In genomic region chr20:59940129-59940955, GRCh38 we compare ENCODE assay signal across 8 cellular contexts. TPM values are rescaled to one million over a fixed set of nuclear protein-coding genes. Genes with fewer than 3 reads are reported as not detected.
DNase-seq lines count a peak whose midpoint lies in the region; ATAC-seq and TF ChIP-seq lines count a peak whose summit lies in the region.

TSS of gene FAM217B (plus strand) at chr20:59940389. CDS start at chr20:59943944, 3,555 bp downstream.
TSS of gene PPP1R3D (minus strand) at chr20:59940305. CDS start at chr20:59939931, 374 bp downstream.

- 0 out of 2 replicates have a peak, but pooled peaks cover 3% of the 10 kb centered on the region for H3F3A ChIP-seq in DOHH2 (ENCODE audit: control insufficient read depth, insufficient read depth)

- intact Hi-C loops in natural killer cell (cut with micrococcal nuclease) = loop anchor here (5.0 to 10.0 kb wide), 2 partner anchors 117 to 1954 kb away; no protein-coding TSS in a partner anchor

- peaks cover 32% of the 10 kb centered on the region for H3K36me3 ChIP-seq in DOHH2 (ENCODE audit: control insufficient read depth, low read length)
- H3K36me3 ChIP-seq in KOPT-K1 (ENCODE audit: insufficient read depth, low read length) = peaks cover 49% of the 10 kb centered on the region
- H3K36me3 ChIP-seq in fibroblast of lung (ENCODE audit: control insufficient read depth, insufficient read depth, low read length) = peaks cover 2% of the 10 kb centered on the region

- no peaks in the 10 kb centered on the region for H3K27me3 Mint-ChIP-seq in activated T-helper 17 cell treated with anti-CD3 and anti-CD28 coated beads, Interleukin-2, amount 50 U/mL, for 72 hours
- no peaks in the 10 kb centered on the region for H3K27me3 Mint-ChIP-seq in natural killer cell (ENCODE audit: low read depth in 2 of 2)

- no peaks in the 10 kb centered on the region for H3K9me3 Mint-ChIP-seq in activated T-helper 17 cell treated with anti-CD3 and anti-CD28 coated beads, Interleukin-2, amount 50 U/mL, for 72 hours
- no peaks in the 10 kb centered on the region for H3K9me3 Mint-ChIP-seq in natural killer cell

- H3K27ac Mint-ChIP-seq in activated T-helper 17 cell treated with anti-CD3 and anti-CD28 coated beads, Interleukin-2, amount 50 U/mL, for 72 hours = peak within 1 kb of the TSS; percentile 97
- H3K27ac Mint-ChIP-seq in natural killer cell = peak within 1 kb of the TSS; percentile 89 to 93

- peak within 1 kb of the TSS; percentile 99 for H3K4me3 ChIP-seq in DOHH2 (ENCODE audit: low read length)
- peak within 1 kb of the TSS; percentile 65 to 82 (median 70) for H3K4me3 ChIP-seq in fibroblast of lung (replicated peaks in 1 of 4; ENCODE audit: control extremely low read depth in 1 of 4, insufficient read depth in 1 of 4, low read depth in 3 of 4, low read length in 4 of 4)

- ATAC-seq in GM21825 (IDR thresholded peaks at IDR 0.05; ENCODE audit: unreplicated experiment) (peak; percentile 90), natural killer cell (peak; percentile 96 to 97 (median 97))
- peak; percentile 95 for ATAC-seq in activated T-helper 17 cell treated with anti-CD3 and anti-CD28 coated beads, Interleukin-2, amount 50 U/mL, for 72 hours (replicated peaks)

- H3K9ac ChIP-seq in fibroblast of lung (ENCODE audit: insufficient read depth, low read length) = peak within 1 kb of the TSS; percentile 75

- H4K20me1 ChIP-seq in DOHH2 (ENCODE audit: control insufficient read depth, insufficient read depth, low read depth, low read length) (no peaks in the 10 kb centered on the region), fibroblast of lung (ENCODE audit: control insufficient read depth, extremely low read depth, insufficient read depth, low read length) (no peaks in the 10 kb centered on the region)

- H3K4me1 ChIP-seq in DOHH2 (ENCODE audit: control insufficient read depth, low read length) (peaks cover 25% of the 10 kb centered on the region), fibroblast of lung (ENCODE audit: control insufficient read depth, extremely low read depth, insufficient read depth, low read length) (peaks cover 7% of the 10 kb centered on the region)

- H3K27me3 ChIP-seq in DOHH2 (ENCODE audit: control insufficient read depth, low read length) (no peaks in the 10 kb centered on the region), fibroblast of lung (ENCODE audit: control insufficient read depth, insufficient read depth, low read length) (no peaks in the 10 kb centered on the region)

- no peaks in the 10 kb centered on the region for H3K9me3 ChIP-seq in DOHH2 (ENCODE audit: control insufficient read depth, insufficient read depth, low read length)
- no peaks in the 10 kb centered on the region for H3K9me3 ChIP-seq in KOPT-K1 (ENCODE audit: insufficient read depth, low read length, poor library complexity, severe bottlenecking)
- no peaks in the 10 kb centered on the region for H3K9me3 ChIP-seq in fibroblast of lung (ENCODE audit: control insufficient read depth, insufficient read depth, low read depth, low read length)

- TF ChIP-seq CTCF in DOHH2 (IDR thresholded peaks at IDR 0.05; ENCODE audit: low read depth, low read length, poor library complexity, severe bottlenecking) (peak; percentile 11), fibroblast of lung (conservative IDR thresholded peaks at IDR 0.05 in 1 of 2, IDR thresholded peaks at IDR 0.05 in 1 of 2; ENCODE audit: low read depth in 1 of 2, low read length in 2 of 2) (no peak), natural killer cell (IDR thresholded peaks at IDR 0.05) (no peak)

- peak within 1 kb of the TSS; percentile 92 for H2AFZ ChIP-seq in fibroblast of lung (ENCODE audit: low read length)

- H3K9me2 ChIP-seq in DOHH2 (replicated peaks; ENCODE audit: control insufficient read depth, low read length) = no peaks in the 10 kb centered on the region

- H3K27ac ChIP-seq in DOHH2 (ENCODE audit: low read depth, low read length) (peak within 1 kb of the TSS; percentile 75), KOPT-K1 (ENCODE audit: low read depth, low read length, poor library complexity, severe bottlenecking) (peak within 1 kb of the TSS; percentile 78), fibroblast of lung (ENCODE audit: insufficient read depth, low read length) (peak within 1 kb of the TSS; percentile 92)

- peak; percentile 97 for DNase-seq in RKO (ENCODE audit: low spot score)
- DNase-seq in fibroblast of lung (ENCODE audit: low read depth in 2 of 2) = peak; percentile 97 to 99
- peak; percentile 84 for DNase-seq in natural killer cell
- peak; percentile 74 to 86 (median 82) for DNase-seq in stimulated activated naive CD4-positive, alpha-beta T cell (lab: John Stamatoyannopoulos, UW)

- H3K4me2 ChIP-seq in DOHH2 (ENCODE audit: low read length) = peak within 1 kb of the TSS; percentile 93
- H3K4me2 ChIP-seq in fibroblast of lung (ENCODE audit: extremely low read depth, insufficient read depth, low read length) = peak within 1 kb of the TSS; percentile 95

- H3K79me2 ChIP-seq in DOHH2 (ENCODE audit: control insufficient read depth, low read length) (peaks cover 27% of the 10 kb centered on the region), fibroblast of lung (ENCODE audit: control insufficient read depth, insufficient read depth, low read length) (peaks cover 5% of the 10 kb centered on the region)

- H3K4me3 Mint-ChIP-seq in activated T-helper 17 cell treated with anti-CD3 and anti-CD28 coated beads, Interleukin-2, amount 50 U/mL, for 72 hours = peak within 1 kb of the TSS; percentile 98
- peak within 1 kb of the TSS; percentile 94 for H3K4me3 Mint-ChIP-seq in natural killer cell

- H3K36me3 Mint-ChIP-seq in activated T-helper 17 cell treated with anti-CD3 and anti-CD28 coated beads, Interleukin-2, amount 50 U/mL, for 72 hours (ENCODE audit: low read depth) = peaks cover 35% of the 10 kb centered on the region
- H3K36me3 Mint-ChIP-seq in natural killer cell = no peaks in the 10 kb centered on the region

- peaks cover 20% of the 10 kb centered on the region for H3K4me1 Mint-ChIP-seq in activated T-helper 17 cell treated with anti-CD3 and anti-CD28 coated beads, Interleukin-2, amount 50 U/mL, for 72 hours
- H3K4me1 Mint-ChIP-seq in natural killer cell = peaks cover 35 to 46% of the 10 kb centered on the region in 2 donors

RNA-seq across cellular contexts. Expression of gene FAM217B, which starts in this region (rescaled TPM):
- 10 to 100 TPM; 16.6 to 20.9 TPM for total RNA-seq in activated T-helper 17 cell treated with anti-CD3 and anti-CD28 coated beads, Interleukin-2, amount 50 U/mL, for 72 hours
- 2.8 and 3.5 TPM in 2 replicates for total RNA-seq in fibroblast of lung
- polyA plus RNA-seq in fibroblast of lung = 6.3 and 8.1 TPM in 2 replicates
- 4.1 and 4.3 TPM in 2 replicates for polyA plus RNA-seq in fibroblast of lung (2012)
- 1.3 and 1.6 TPM in 2 replicates for polyA minus RNA-seq in fibroblast of lung (ENCODE audit: low replicate concordance)
- total RNA-seq in natural killer cell = 10 to 100 TPM; 17.1 to 31.1 (median 27.7) TPM

RNA-seq across cellular contexts. Expression of gene PPP1R3D, which starts in this region (rescaled TPM):
- 1 to 10 TPM; 5.3 to 5.9 TPM for total RNA-seq in activated T-helper 17 cell treated with anti-CD3 and anti-CD28 coated beads, Interleukin-2, amount 50 U/mL, for 72 hours
- 5.6 and 7.4 TPM in 2 replicates for total RNA-seq in fibroblast of lung
- polyA plus RNA-seq in fibroblast of lung = 2.4 and 2.6 TPM in 2 replicates
- 2.8 and 3.2 TPM in 2 replicates for polyA plus RNA-seq in fibroblast of lung (2012)
- 0.74 and 1.1 TPM in 2 replicates for polyA minus RNA-seq in fibroblast of lung (ENCODE audit: low replicate concordance)
- 1 to 10 TPM; 3.5 to 6.9 (median 6.7) TPM for total RNA-seq in natural killer cell

Comparison
In these comparisons a context has a peak if more than half of its experiments do, and no peak if none do; other contexts are left out.
1. Peak in every context shown above with its lines: DNase-seq, ATAC-seq, H3K4me3 ChIP-seq and H3K27ac ChIP-seq.